13 cellular contexts compared by ENCODE assay signal in the genomic region with DNA sequence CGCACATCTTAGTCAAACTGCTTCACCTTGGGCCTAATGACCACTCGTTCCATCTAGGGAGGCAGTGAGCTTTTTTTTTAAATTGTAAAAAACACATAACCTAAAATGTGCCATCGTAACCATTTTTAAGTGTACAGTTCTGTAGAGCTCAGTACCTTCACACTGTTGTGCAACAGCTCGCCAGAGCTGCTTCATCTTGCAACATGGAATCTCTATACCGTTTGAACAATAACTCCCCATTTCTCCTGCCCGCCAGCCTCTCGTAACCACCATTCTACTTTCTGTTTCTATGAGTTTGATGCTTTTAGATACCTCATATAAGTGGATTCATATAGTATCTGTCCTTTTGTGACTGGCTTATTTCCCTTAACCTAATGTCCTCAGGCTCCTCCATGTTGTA.
"Had no signal": no experiment of that assay in that cellular context is flagged by ENCODE, and none has a peak within 500 bp of the region (broad histone marks: within the 10 kb centered on the region; RNA-seq: fewer than 3 reads in every experiment).

No MANE protein-coding gene starts in this region.

- H3K9me3 Mint-ChIP-seq: activated naive CD4-positive, alpha-beta T cell treated with anti-CD3 and anti-CD28 coated beads, Interleukin-2, amount 50 U/mL, for 72 hours; mesothelial cell of epicardium; nephron progenitor cell had no signal

- ATAC-seq: activated naive CD4-positive, alpha-beta T cell treated with anti-CD3 and anti-CD28 coated beads, Interleukin-2, amount 50 U/mL, for 72 hours; stimulated activated naive CD8-positive, alpha-beta T cell treated with anti-CD3 and anti-CD28 coated beads, Interleukin-15, Interleukin-2, amounts not matched to agents 100 U/mL and 50 U/mL, for 24 hours had no signal

- H3K27me3 Mint-ChIP-seq: progenitor cell of endocrine pancreas had no signal

- H3K36me3 Mint-ChIP-seq: mesothelial cell of epicardium had no signal

- H3K27ac Mint-ChIP-seq: mesothelial cell of epicardium, nephron progenitor cell, progenitor cell of endocrine pancreas had no signal

- H3K4me1 Mint-ChIP-seq: mesothelial cell of epicardium had no signal

- H3K4me3 Mint-ChIP-seq: mesothelial cell of epicardium, nephron progenitor cell had no signal

- DNase-seq: activated CD8-positive, alpha-beta memory T cell treated with anti-CD3 and anti-CD28 coated beads, Interleukin-2, amount 50 U/mL, for 48 hours; activated gamma-delta T cell treated with Interleukin-2 at 50 U/mL for 16 hours; adrenal gland; effector CD4-positive, alpha-beta T cell; hypothalamus; nephron progenitor cell; stimulated activated CD4-positive, alpha-beta T cell treated with anti-CD3 and anti-CD28 coated beads, Interleukin-2, amount 100 ng/mL, for 24 hours; stimulated activated naive CD8-positive, alpha-beta T cell treated with anti-CD3 and anti-CD28 coated beads, Interleukin-15, Interleukin-2, amounts not matched to agents 100 U/mL and 50 U/mL, for 24 hours; substantia nigra; tibial artery had no signal
